ENCODE assay signal across 19 cellular contexts in genomic region chr20:10795286-10796026, GRCh38.
"Had no signal": no experiment of that assay in that cellular context is flagged by ENCODE, and none has a peak within 500 bp of the region (broad histone marks: within the 10 kb centered on the region; RNA-seq: fewer than 3 reads in every experiment).

No MANE protein-coding gene starts in this region.

- FAIRE-seq: endometrium, small intestine, TTC549 had no signal

- DNase-seq: activated CD4-positive, alpha-beta T cell treated with anti-CD3 and anti-CD28 coated beads, Interleukin-2, amount 10 ng/mL, durations not matched to agents 7 days and 5 days; activated CD4-positive, CD25-positive, alpha-beta regulatory T cell; activated CD8-positive, alpha-beta memory T cell treated with anti-CD3 and anti-CD28 coated beads, Interleukin-2, amount 50 U/mL, for 48 hours; activated naive CD8-positive, alpha-beta T cell treated with anti-CD3 and anti-CD28 coated beads for 36 hours; amygdala; central memory CD4-positive, alpha-beta T cell; colonic mucosa; kidney glomerular epithelial cell; mesendoderm; natural killer cell; nucleus accumbens; right cardiac atrium; small intestine; stimulated activated CD4-positive, alpha-beta T cell treated with anti-CD3 and anti-CD28 coated beads, Interleukin-4, amount 100 ng/mL, for 4 hours; stimulated activated CD8-positive, alpha-beta memory T cell treated with anti-CD3 and anti-CD28 coated beads, Interleukin-4, amount 100 ng/mL, for 48 hours; stimulated activated naive CD4-positive, alpha-beta T cell treated with Interleukin-2 at 50 U/mL for 16 hours; substantia nigra had no signal
